Comparison of ENCODE assay signal across 9 cellular contexts in genomic region chr4:16516796-16517413, GRCh38.
DNase-seq lines count a peak whose midpoint lies in the region; ATAC-seq, FAIRE-seq and TF ChIP-seq lines count a peak whose summit lies in the region.
"Had no signal": no experiment of that assay in that cellular context is flagged by ENCODE, and none has a peak within 500 bp of the region (broad histone marks: within the 10 kb centered on the region; RNA-seq: fewer than 3 reads in every experiment).

No MANE protein-coding gene starts in this region.

- no peak overlapping the region for H3K9ac ChIP-seq in K562 (ENCODE audit: insufficient read depth in 1 of 2, low read depth in 2 of 2, low read length in 2 of 2)

- ATAC-seq in K562 (no peak), HG03354 (IDR thresholded peaks at IDR 0.05; ENCODE audit: poor library complexity, severe bottlenecking, unreplicated experiment) (no peak)

- intact Hi-C loops in K562 (cut with micrococcal nuclease) (no loop called here), uterus (cut with DNase I; ENCODE audit: low total_unique reads) (loop anchor here (10.0 kb wide), 1 partner anchor 808 kb away; no protein-coding TSS in a partner anchor)

- BruUV-seq in K562 (replicated peaks; lab: Mats Ljungman, UMichigan): no TSS peak

- TF ChIP-seq RAD21 in K562 (CRISPR knock-in tag; conservative IDR thresholded peaks at IDR 0.05 in 1 of 2, IDR thresholded peaks at IDR 0.05 in 1 of 2): no peak

- no peaks in the 10 kb centered on the region for H4K20me1 ChIP-seq in K562 (replicated peaks; ENCODE audit: control insufficient read depth, insufficient read depth, low read length)

- 0% methylated on average over 5 of the region's 5 CpGs for WGBS in K562 (ENCODE audit: insufficient coverage, low coverage, missing lambda C conversion rate)

- H3K27me3 ChIP-seq in K562 (ENCODE audit: control insufficient read depth in 2 of 2, insufficient read depth in 2 of 2, low read length in 2 of 2) (no peaks in the 10 kb centered on the region), uterus (no peaks in the 10 kb centered on the region)

- H3K36me3 ChIP-seq in K562 (ENCODE audit: control insufficient read depth, insufficient read depth, low read length): no peaks in the 10 kb centered on the region
- H3K36me3 ChIP-seq in uterus: no peaks in the 10 kb centered on the region

- POLR2A ChIA-PET in K562 (lab: Yijun Ruan, JAX): no interaction called here

- CTCF ChIA-PET in K562 (lab: Yijun Ruan, JAX; ENCODE audit: low intra/inter-chr PET ratio): no interaction called here

- no peak overlapping the region for H3K27ac ChIP-seq in K562 (ENCODE audit: extremely low read depth, low read depth, low read length)
- H3K27ac ChIP-seq in uterus: peak overlapping the region in 1 of 2 donors; percentile 7

- no peaks in the 10 kb centered on the region for H3K79me2 ChIP-seq in K562 (ENCODE audit: control insufficient read depth, insufficient read depth, low read length)

- TF ChIP-seq EP300 in K562 (IDR thresholded peaks at IDR 0.05; ENCODE audit: low read length): no peak

- no peak overlapping the region for H3K4me2 ChIP-seq in K562 (ENCODE audit: insufficient read depth, low read length)

- DNase-seq in NCI-H82 (lab: John Stamatoyannopoulos, UW): peak; percentile 45
- DNase-seq in NCI-H82 treated with DMSO at 0.1 percent for 48 hours (lab: John Stamatoyannopoulos, UW; ENCODE audit: unreplicated experiment): no peak
- DNase-seq in K562 (ENCODE audit: extremely low read depth in 1 of 4, low spot score in 3 of 4): peak in 1 of 4 experiments; percentile 6
- DNase-seq in kidney glomerular epithelial cell (lab: John Stamatoyannopoulos, UW): peak; percentile 27
- peak; percentile 52 to 78 for DNase-seq in uterus
- DNase-seq in activated CD4-positive, alpha-beta T cell treated with anti-CD3 and anti-CD28 coated beads, Interleukin-2, amount 50 U/mL, for 4 hours: no peak
- no peak for DNase-seq in stimulated activated CD8-positive, alpha-beta memory T cell treated with anti-CD3 and anti-CD28 coated beads, Interleukin-4, amount 100 ng/mL, for 48 hours
- DNase-seq: activated effector memory CD4-positive, alpha-beta T cell treated with anti-CD3 and anti-CD28 coated beads, Interleukin-2, amount 50 U/mL, for 16 hours had no signal

- no peak overlapping the region for H3K4me3 ChIP-seq in K562
- H3K4me3 ChIP-seq in uterus: no peak overlapping the region

- no peaks in the 10 kb centered on the region for H3K9me3 ChIP-seq in K562 (replicated peaks; ENCODE audit: control insufficient read depth, insufficient read depth, low read depth, low read length)
- H3K9me3 ChIP-seq in uterus: no peaks in the 10 kb centered on the region

- H2AFZ ChIP-seq in K562 (ENCODE audit: low read depth, low read length): no peak overlapping the region

- H3K4me1 ChIP-seq in K562 (replicated peaks in 1 of 2; ENCODE audit: control insufficient read depth in 2 of 2, insufficient read depth in 2 of 2, low read length in 2 of 2) (no peaks in the 10 kb centered on the region), uterus (no peaks in the 10 kb centered on the region)

- H3K9me1 ChIP-seq in K562 (ENCODE audit: control insufficient read depth, insufficient read depth, low read length): no peaks in the 10 kb centered on the region

- no peak for FAIRE-seq in K562 (lab: Jason Lieb, UNC)

- no peak for TF ChIP-seq POLR2A in K562 (conservative IDR thresholded peaks at IDR 0.05)
- no peak for TF ChIP-seq POLR2A in uterus (IDR thresholded peaks at IDR 0.05)

- in situ Hi-C loops in K562 (cut with MboI): no loop called here

- TF ChIP-seq CTCF in K562 (IDR thresholded peaks at IDR 0.05 in 2 of 3, conservative IDR thresholded peaks at IDR 0.05 in 1 of 3; ENCODE audit: insufficient read depth in 2 of 3, low read depth in 1 of 3, low read length in 3 of 3): no peak
- TF ChIP-seq CTCF in uterus (IDR thresholded peaks at IDR 0.05): peak; percentile 47 to 64 (median 54)

TF ChIP-seq in K562, 482 proteins besides CTCF, POLR2A, EP300 and RAD21:
- peak; percentile 78 for TF ChIP-seq NFIC (IDR thresholded peaks at IDR 0.05)
- no peak for TF ChIP-seq E2F5 (CRISPR knock-in tag; IDR thresholded peaks at IDR 0.05)

Comparison
In these comparisons a context has a peak if more than half of its experiments do, and no peak if none do; other contexts are left out.
1. DNase-seq: peak in NCI-H82 (single experiment), kidney glomerular epithelial cell (single experiment) and uterus (2 of 2); none in NCI-H82 treated with DMSO at 0.1 percent for 48 hours (single experiment), activated CD4-positive, alpha-beta T cell treated with anti-CD3 and anti-CD28 coated beads, Interleukin-2, amount 50 U/mL, for 4 hours (0 of 2) and stimulated activated CD8-positive, alpha-beta memory T cell treated with anti-CD3 and anti-CD28 coated beads, Interleukin-4, amount 100 ng/mL, for 48 hours (single experiment).
2. CTCF ChIP-seq: peak in uterus (4 of 4); none in K562 (0 of 3).